ENCODE assay signal across 28 cellular contexts in the genomic region with DNA sequence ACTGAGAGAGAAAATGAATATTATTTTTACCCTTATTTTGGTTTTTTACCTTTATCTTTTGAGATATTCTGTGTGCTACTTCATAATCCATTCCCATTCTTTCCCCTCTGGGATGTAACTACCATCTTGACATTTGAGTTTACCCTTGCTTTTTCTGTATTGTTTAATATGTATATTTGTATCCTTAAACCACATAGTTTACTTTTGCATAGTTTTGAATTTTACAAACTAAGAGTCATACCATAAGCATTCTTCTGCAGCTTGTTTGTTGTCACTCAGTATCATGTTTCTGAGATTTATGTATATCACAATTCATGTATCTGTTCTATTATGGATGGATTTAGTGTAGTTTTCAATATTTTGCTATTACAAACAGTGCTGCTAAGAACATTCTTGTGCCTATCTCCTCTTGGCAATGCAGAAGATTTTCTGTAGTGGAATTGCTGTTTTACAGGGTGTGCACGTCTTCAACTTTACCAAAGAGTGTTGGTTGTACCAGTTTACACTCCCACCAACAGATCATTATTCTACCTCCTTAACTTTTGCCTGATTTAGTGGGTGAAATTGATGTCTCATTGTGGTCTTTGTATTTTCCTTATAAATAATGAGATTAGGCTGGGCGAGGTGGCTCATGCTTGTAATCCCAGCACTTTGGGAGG.
"Had no signal": no experiment of that assay in that cellular context is flagged by ENCODE, and none has a peak within 500 bp of the region (broad histone marks: within the 10 kb centered on the region; RNA-seq: fewer than 3 reads in every experiment).

No MANE protein-coding gene starts in this region.

- ATAC-seq: activated CD4-positive, alpha-beta T cell treated with anti-CD3 and anti-CD28 coated beads for 36 hours; activated CD8-positive, alpha-beta memory T cell treated with anti-CD3 and anti-CD28 coated beads, Interleukin-2, amount 10 ng/mL, durations not matched to agents 7 days and 5 days; activated CD8-positive, alpha-beta T cell treated with anti-CD3 and anti-CD28 coated beads, Interleukin-2, amount 10 ng/mL, durations not matched to agents 7 days and 5 days; activated naive CD8-positive, alpha-beta T cell treated with anti-CD3 and anti-CD28 coated beads, Interleukin-2, amount 50 U/mL, for 24 hours had no signal

- H3K36me3 Mint-ChIP-seq: activated CD4-positive, alpha-beta memory T cell treated with anti-CD3 and anti-CD28 coated beads for 36 hours; activated CD8-positive, alpha-beta memory T cell treated with anti-CD3 and anti-CD28 coated beads, Interleukin-2, amount 10 ng/mL, durations not matched to agents 7 days and 5 days; activated naive CD4-positive, alpha-beta T cell treated with anti-CD3 and anti-CD28 coated beads, Interleukin-2, amount 50 U/mL, for 24 hours; activated naive CD8-positive, alpha-beta T cell treated with anti-CD3 and anti-CD28 coated beads for 36 hours; brain had no signal

- H3K9me3 Mint-ChIP-seq: activated CD4-positive, alpha-beta memory T cell treated with anti-CD3 and anti-CD28 coated beads for 36 hours; activated CD4-positive, alpha-beta T cell treated with anti-CD3 and anti-CD28 coated beads, Interleukin-2, amount 10 ng/mL, durations not matched to agents 24 days and 14 days; activated naive CD4-positive, alpha-beta T cell treated with anti-CD3 and anti-CD28 coated beads for 36 hours; activated naive CD4-positive, alpha-beta T cell treated with anti-CD3 and anti-CD28 coated beads, Interleukin-2, amount 50 U/mL, for 24 hours; activated naive CD8-positive, alpha-beta T cell treated with anti-CD3 and anti-CD28 coated beads for 36 hours; activated naive CD8-positive, alpha-beta T cell treated with anti-CD3 and anti-CD28 coated beads, Interleukin-2, amount 50 U/mL, for 24 hours; activated T-helper 1 cell treated with anti-CD3 and anti-CD28 coated beads, Interleukin-12 subunit alpha, Interleukin-12 subunit beta, Interleukin-2, Interleukin-4 antibody, amounts not matched to agents 30 ng/mL and 10 ng/mL and 1 ng/mL, durations not matched to agents 14 hours and 24 hours and 36 hours; activated T-helper 2 cell treated with anti-CD3 and anti-CD28 coated beads, Interferon-gamma antibody, Interleukin-2, Interleukin-4, amounts not matched to agents 10 μg/mL and 5 μg/mL and 100 μg/mL, durations not matched to agents 14 hours and 24 hours and 36 hours; brain had no signal

- H3K27me3 Mint-ChIP-seq: activated CD4-positive, alpha-beta memory T cell treated with anti-CD3 and anti-CD28 coated beads for 36 hours; activated CD4-positive, alpha-beta T cell treated with anti-CD3 and anti-CD28 coated beads for 36 hours; activated CD4-positive, alpha-beta T cell treated with anti-CD3 and anti-CD28 coated beads, Interleukin-2, amount 10 ng/mL, durations not matched to agents 24 days and 14 days; activated CD8-positive, alpha-beta memory T cell treated with anti-CD3 and anti-CD28 coated beads, Interleukin-2, amount 10 ng/mL, durations not matched to agents 7 days and 5 days; activated naive CD4-positive, alpha-beta T cell treated with anti-CD3 and anti-CD28 coated beads, Interleukin-2, amount 50 U/mL, for 24 hours; activated naive CD8-positive, alpha-beta T cell treated with anti-CD3 and anti-CD28 coated beads for 36 hours; brain had no signal

- DNase-seq: activated CD4-positive, alpha-beta memory T cell treated with anti-CD3 and anti-CD28 coated beads for 36 hours; activated CD4-positive, alpha-beta T cell treated with anti-CD3 and anti-CD28 coated beads for 36 hours; activated CD4-positive, alpha-beta T cell treated with anti-CD3 and anti-CD28 coated beads, Interleukin-2, amount 10 ng/mL, durations not matched to agents 24 days and 14 days; activated CD4-positive, CD25-positive, alpha-beta regulatory T cell; activated CD4-positive, CD25-positive, alpha-beta regulatory T cell treated with anti-CD3 and anti-CD28 coated beads, Interleukin-2, amount 50 U/mL, for 72 hours; activated CD8-positive, alpha-beta memory T cell treated with anti-CD3 and anti-CD28 coated beads, Interleukin-2, amount 10 ng/mL, durations not matched to agents 7 days and 5 days; activated CD8-positive, alpha-beta memory T cell treated with anti-CD3 and anti-CD28 coated beads, Interleukin-2, amount 50 U/mL, for 4 hours; activated CD8-positive, alpha-beta T cell treated with anti-CD3 and anti-CD28 coated beads, Interleukin-2, amount 10 ng/mL, durations not matched to agents 7 days and 5 days; activated effector memory CD4-positive, alpha-beta T cell treated with anti-CD3 and anti-CD28 coated beads, Interleukin-2, amount 50 U/mL, for 16 hours; activated naive CD4-positive, alpha-beta T cell treated with anti-CD3 and anti-CD28 coated beads for 36 hours; activated naive CD8-positive, alpha-beta T cell treated with anti-CD3 and anti-CD28 coated beads for 36 hours; activated naive CD8-positive, alpha-beta T cell treated with anti-CD3 and anti-CD28 coated beads, Interleukin-2, amount 50 U/mL, for 24 hours; activated T-cell treated with anti-CD3 and anti-CD28 coated beads, Interleukin-2, amount 50 U/mL, for 1 hour; activated T-cell treated with anti-CD3 and anti-CD28 coated beads, Interleukin-2, amount 50 U/mL, for 48 hours; central memory CD4-positive, alpha-beta T cell; cerebellar nuclear complex; colonic mucosa; effector CD8-positive, alpha-beta T cell; foreskin fibroblast; head of caudate nucleus; T-helper 2 cell had no signal

- H3K4me1 Mint-ChIP-seq: activated CD4-positive, alpha-beta T cell treated with anti-CD3 and anti-CD28 coated beads for 36 hours; activated CD4-positive, alpha-beta T cell treated with anti-CD3 and anti-CD28 coated beads, Interleukin-2, amount 10 ng/mL, durations not matched to agents 24 days and 14 days; activated CD8-positive, alpha-beta memory T cell treated with anti-CD3 and anti-CD28 coated beads, Interleukin-2, amount 10 ng/mL, durations not matched to agents 7 days and 5 days; activated naive CD4-positive, alpha-beta T cell treated with anti-CD3 and anti-CD28 coated beads, Interleukin-2, amount 50 U/mL, for 24 hours; activated naive CD8-positive, alpha-beta T cell treated with anti-CD3 and anti-CD28 coated beads for 36 hours; activated naive CD8-positive, alpha-beta T cell treated with anti-CD3 and anti-CD28 coated beads, Interleukin-2, amount 50 U/mL, for 24 hours; brain had no signal

- H3K4me3 Mint-ChIP-seq: activated CD4-positive, alpha-beta memory T cell treated with anti-CD3 and anti-CD28 coated beads for 36 hours; activated CD4-positive, alpha-beta T cell treated with anti-CD3 and anti-CD28 coated beads for 36 hours; activated CD4-positive, alpha-beta T cell treated with anti-CD3 and anti-CD28 coated beads, Interleukin-2, amount 10 ng/mL, durations not matched to agents 24 days and 14 days; activated CD8-positive, alpha-beta memory T cell treated with anti-CD3 and anti-CD28 coated beads, Interleukin-2, amount 10 ng/mL, durations not matched to agents 7 days and 5 days; activated CD8-positive, alpha-beta T cell treated with anti-CD3 and anti-CD28 coated beads, Interleukin-2, amount 10 ng/mL, durations not matched to agents 7 days and 5 days; activated naive CD4-positive, alpha-beta T cell treated with anti-CD3 and anti-CD28 coated beads for 36 hours; activated naive CD4-positive, alpha-beta T cell treated with anti-CD3 and anti-CD28 coated beads, Interleukin-2, amount 50 U/mL, for 24 hours; activated naive CD8-positive, alpha-beta T cell treated with anti-CD3 and anti-CD28 coated beads for 36 hours; activated naive CD8-positive, alpha-beta T cell treated with anti-CD3 and anti-CD28 coated beads, Interleukin-2, amount 50 U/mL, for 24 hours; activated T-helper 1 cell treated with anti-CD3 and anti-CD28 coated beads, Interleukin-12 subunit alpha, Interleukin-12 subunit beta, Interleukin-2, Interleukin-4 antibody, amounts not matched to agents 30 ng/mL and 10 ng/mL and 1 ng/mL, durations not matched to agents 14 hours and 24 hours and 36 hours; brain had no signal

- H3K9me3 ChIP-seq: ascending aorta, breast epithelium, colonic mucosa had no signal

- H3K4me1 ChIP-seq: ascending aorta, breast epithelium, colonic mucosa had no signal

- H3K27ac Mint-ChIP-seq: activated CD4-positive, alpha-beta memory T cell treated with anti-CD3 and anti-CD28 coated beads for 36 hours; activated CD4-positive, alpha-beta T cell treated with anti-CD3 and anti-CD28 coated beads for 36 hours; activated CD4-positive, alpha-beta T cell treated with anti-CD3 and anti-CD28 coated beads, Interleukin-2, amount 10 ng/mL, durations not matched to agents 24 days and 14 days; activated CD8-positive, alpha-beta memory T cell treated with anti-CD3 and anti-CD28 coated beads, Interleukin-2, amount 10 ng/mL, durations not matched to agents 7 days and 5 days; activated CD8-positive, alpha-beta T cell treated with anti-CD3 and anti-CD28 coated beads, Interleukin-2, amount 10 ng/mL, durations not matched to agents 7 days and 5 days; activated naive CD4-positive, alpha-beta T cell treated with anti-CD3 and anti-CD28 coated beads for 36 hours; activated naive CD4-positive, alpha-beta T cell treated with anti-CD3 and anti-CD28 coated beads, Interleukin-2, amount 50 U/mL, for 24 hours; activated naive CD8-positive, alpha-beta T cell treated with anti-CD3 and anti-CD28 coated beads for 36 hours; activated naive CD8-positive, alpha-beta T cell treated with anti-CD3 and anti-CD28 coated beads, Interleukin-2, amount 50 U/mL, for 24 hours; activated T-helper 1 cell treated with anti-CD3 and anti-CD28 coated beads, Interleukin-12 subunit alpha, Interleukin-12 subunit beta, Interleukin-2, Interleukin-4 antibody, amounts not matched to agents 30 ng/mL and 10 ng/mL and 1 ng/mL, durations not matched to agents 14 hours and 24 hours and 36 hours; activated T-helper 2 cell treated with anti-CD3 and anti-CD28 coated beads, Interferon-gamma antibody, Interleukin-2, Interleukin-4, amounts not matched to agents 10 μg/mL and 5 μg/mL and 100 μg/mL, durations not matched to agents 14 hours and 24 hours and 36 hours; brain had no signal

- H3K36me3 ChIP-seq: ascending aorta, breast epithelium, cardiac muscle cell, colonic mucosa had no signal

- H3K27me3 ChIP-seq: ascending aorta, breast epithelium, cardiac muscle cell, colonic mucosa had no signal

- H3K4me3 ChIP-seq: ascending aorta, breast epithelium, cardiac muscle cell, colonic mucosa had no signal
